ENCODE assay signal across 1 cellular context in genomic region chr19:5693195-5694166, GRCh38.
TF ChIP-seq lines count a peak whose summit lies in the region.

No MANE protein-coding gene starts in this region.

TF ChIP-seq in HepG2, 621 proteins besides CTCF, POLR2A, EP300 and RAD21 (continued from another document):
- TF ChIP-seq, protein P1, sequence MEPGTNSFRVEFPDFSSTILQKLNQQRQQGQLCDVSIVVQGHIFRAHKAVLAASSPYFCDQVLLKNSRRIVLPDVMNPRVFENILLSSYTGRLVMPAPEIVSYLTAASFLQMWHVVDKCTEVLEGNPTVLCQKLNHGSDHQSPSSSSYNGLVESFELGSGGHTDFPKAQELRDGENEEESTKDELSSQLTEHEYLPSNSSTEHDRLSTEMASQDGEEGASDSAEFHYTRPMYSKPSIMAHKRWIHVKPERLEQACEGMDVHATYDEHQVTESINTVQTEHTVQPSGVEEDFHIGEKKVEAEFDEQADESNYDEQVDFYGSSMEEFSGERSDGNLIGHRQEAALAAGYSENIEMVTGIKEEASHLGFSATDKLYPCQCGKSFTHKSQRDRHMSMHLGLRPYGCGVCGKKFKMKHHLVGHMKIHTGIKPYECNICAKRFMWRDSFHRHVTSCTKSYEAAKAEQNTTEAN (CRISPR knock-in tag; conservative IDR thresholded peaks at IDR 0.05), result no peak
- no peak for TF ChIP-seq THAP11 (CRISPR knock-in tag; IDR thresholded peaks at IDR 0.05)
- TF ChIP-seq ARNTL (CRISPR knock-in tag; IDR thresholded peaks at IDR 0.05), result no peak
- TF ChIP-seq ZNF674 (CRISPR knock-in tag; IDR thresholded peaks at IDR 0.05; ENCODE audit: low read depth), result no peak
- TF ChIP-seq TAF15 (IDR thresholded peaks at IDR 0.05; ENCODE audit: low read depth, low read length, poor library complexity, severe bottlenecking), result no peak
- peak; percentile 80 for TF ChIP-seq AGO1 (IDR thresholded peaks at IDR 0.05; ENCODE audit: low read depth, low read length, poor library complexity, severe bottlenecking)
- TF ChIP-seq ZNF710 (CRISPR knock-in tag; IDR thresholded peaks at IDR 0.05; ENCODE audit: borderline replicate concordance), result no peak
- TF ChIP-seq ZNF724P (CRISPR knock-in tag; IDR thresholded peaks at IDR 0.05; ENCODE audit: borderline replicate concordance), result no peak
- TF ChIP-seq ZBTB33 (CRISPR knock-in tag; IDR thresholded peaks at IDR 0.05), result peak; percentile 58; the same call in 1 of the 2 replicates
- no peak for TF ChIP-seq TCF7 (IDR thresholded peaks at IDR 0.05; ENCODE audit: low read depth)
- no peak for TF ChIP-seq NONO (IDR thresholded peaks at IDR 0.05)
- peak; percentile 36; the same call in 1 of the 2 replicates for TF ChIP-seq NONO (CRISPR knock-in tag; conservative IDR thresholded peaks at IDR 0.05)
- TF ChIP-seq HOXA3 (CRISPR knock-in tag; IDR thresholded peaks at IDR 0.05), result peak; percentile 15; the same call in 1 of the 2 replicates
- no peak for TF ChIP-seq ARHGAP35 (CRISPR knock-in tag; IDR thresholded peaks at IDR 0.05; ENCODE audit: borderline replicate concordance)
- TF ChIP-seq ZNF121 (CRISPR knock-in tag; IDR thresholded peaks at IDR 0.05), result no peak
- no peak for TF ChIP-seq CBX1 (IDR thresholded peaks at IDR 0.05; ENCODE audit: low read depth)
- TF ChIP-seq ZNF253 (CRISPR knock-in tag; IDR thresholded peaks at IDR 0.05; ENCODE audit: borderline replicate concordance), result 0 out of 2 replicates have a peak, but pooled peaks have one; percentile 42
- 0 out of 2 replicates have a peak, but pooled peaks have one; percentile 58 for TF ChIP-seq AKAP8 (CRISPR knock-in tag; IDR thresholded peaks at IDR 0.05)
- no peak for TF ChIP-seq ZNF562 (CRISPR knock-in tag; IDR thresholded peaks at IDR 0.05; ENCODE audit: borderline replicate concordance)
- TF ChIP-seq, protein P2, sequence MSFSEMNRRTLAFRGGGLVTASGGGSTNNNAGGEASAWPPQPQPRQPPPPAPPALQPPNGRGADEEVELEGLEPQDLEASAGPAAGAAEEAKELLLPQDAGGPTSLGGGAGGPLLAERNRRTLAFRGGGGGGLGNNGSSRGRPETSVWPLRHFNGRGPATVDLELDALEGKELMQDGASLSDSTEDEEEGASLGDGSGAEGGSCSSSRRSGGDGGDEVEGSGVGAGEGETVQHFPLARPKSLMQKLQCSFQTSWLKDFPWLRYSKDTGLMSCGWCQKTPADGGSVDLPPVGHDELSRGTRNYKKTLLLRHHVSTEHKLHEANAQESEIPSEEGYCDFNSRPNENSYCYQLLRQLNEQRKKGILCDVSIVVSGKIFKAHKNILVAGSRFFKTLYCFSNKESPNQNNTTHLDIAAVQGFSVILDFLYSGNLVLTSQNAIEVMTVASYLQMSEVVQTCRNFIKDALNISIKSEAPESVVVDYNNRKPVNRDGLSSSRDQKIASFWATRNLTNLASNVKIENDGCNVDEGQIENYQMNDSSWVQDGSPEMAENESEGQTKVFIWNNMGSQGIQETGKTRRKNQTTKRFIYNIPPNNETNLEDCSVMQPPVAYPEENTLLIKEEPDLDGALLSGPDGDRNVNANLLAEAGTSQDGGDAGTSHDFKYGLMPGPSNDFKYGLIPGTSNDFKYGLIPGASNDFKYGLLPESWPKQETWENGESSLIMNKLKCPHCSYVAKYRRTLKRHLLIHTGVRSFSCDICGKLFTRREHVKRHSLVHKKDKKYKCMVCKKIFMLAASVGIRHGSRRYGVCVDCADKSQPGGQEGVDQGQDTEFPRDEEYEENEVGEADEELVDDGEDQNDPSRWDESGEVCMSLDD (CRISPR knock-in tag; IDR thresholded peaks at IDR 0.05; ENCODE audit: borderline replicate concordance), result no peak
- TF ChIP-seq TFDP1 (CRISPR knock-in tag; IDR thresholded peaks at IDR 0.05; ENCODE audit: borderline replicate concordance), result no peak
- TF ChIP-seq ZNF260 (CRISPR knock-in tag; IDR thresholded peaks at IDR 0.05; ENCODE audit: borderline replicate concordance, low read depth), result no peak
- peak; percentile 41 for TF ChIP-seq ZNF687 (CRISPR knock-in tag; IDR thresholded peaks at IDR 0.05)
- TF ChIP-seq REXO4 (CRISPR knock-in tag; IDR thresholded peaks at IDR 0.05; ENCODE audit: borderline replicate concordance), result no peak
- 0 out of 2 replicates have a peak, but pooled peaks have one; percentile 42 for TF ChIP-seq HNRNPL (IDR thresholded peaks at IDR 0.05; ENCODE audit: low read depth, low read length)
- TF ChIP-seq ZNF598 (CRISPR knock-in tag; IDR thresholded peaks at IDR 0.05; ENCODE audit: borderline replicate concordance), result 0 out of 2 replicates have a peak, but pooled peaks have one; percentile 48
- no peak for TF ChIP-seq ZNF337 (CRISPR knock-in tag; IDR thresholded peaks at IDR 0.05; ENCODE audit: borderline replicate concordance, low read depth)
- no peak for TF ChIP-seq ZBTB8A (CRISPR knock-in tag; IDR thresholded peaks at IDR 0.05; ENCODE audit: borderline replicate concordance, low read depth)
- TF ChIP-seq NFKB2 (CRISPR knock-in tag; IDR thresholded peaks at IDR 0.05; ENCODE audit: borderline replicate concordance), result no peak
- TF ChIP-seq ZNF362 (CRISPR knock-in tag; IDR thresholded peaks at IDR 0.05; ENCODE audit: borderline replicate concordance), result no peak
- no peak for TF ChIP-seq HNRNPK (IDR thresholded peaks at IDR 0.05; ENCODE audit: low read depth, low read length, poor library complexity, severe bottlenecking)
- TF ChIP-seq MAX (IDR thresholded peaks at IDR 0.05), result no peak
- TF ChIP-seq, protein P3, sequence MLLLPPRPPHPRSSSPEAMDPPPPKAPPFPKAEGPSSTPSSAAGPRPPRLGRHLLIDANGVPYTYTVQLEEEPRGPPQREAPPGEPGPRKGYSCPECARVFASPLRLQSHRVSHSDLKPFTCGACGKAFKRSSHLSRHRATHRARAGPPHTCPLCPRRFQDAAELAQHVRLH (CRISPR knock-in tag; IDR thresholded peaks at IDR 0.05; ENCODE audit: borderline replicate concordance, low read depth), result no peak
- TF ChIP-seq TMF1 (CRISPR knock-in tag; IDR thresholded peaks at IDR 0.05; ENCODE audit: low read depth), result no peak
- no peak for TF ChIP-seq MAFK (conservative IDR thresholded peaks at IDR 0.05 in 1 of 2, IDR thresholded peaks at IDR 0.05 in 1 of 2; ENCODE audit: low read length in 2 of 2)
- TF ChIP-seq ZNF333 (CRISPR knock-in tag; IDR thresholded peaks at IDR 0.05; ENCODE audit: borderline replicate concordance), result 0 out of 2 replicates have a peak, but pooled peaks have one; percentile 5
- 0 out of 2 replicates have a peak, but pooled peaks have one; percentile 2 for TF ChIP-seq CBX5 (CRISPR knock-in tag; IDR thresholded peaks at IDR 0.05; ENCODE audit: borderline replicate concordance)
- TF ChIP-seq ZNF383 (CRISPR knock-in tag; IDR thresholded peaks at IDR 0.05; ENCODE audit: borderline replicate concordance), result no peak
- TF ChIP-seq ARNT2 (CRISPR knock-in tag; IDR thresholded peaks at IDR 0.05; ENCODE audit: low read depth), result no peak
- no peak for TF ChIP-seq ZNF136 (CRISPR knock-in tag; IDR thresholded peaks at IDR 0.05; ENCODE audit: low read depth)
- TF ChIP-seq ETV6 (CRISPR knock-in tag; conservative IDR thresholded peaks at IDR 0.05), result no peak
- TF ChIP-seq REPIN1 (CRISPR knock-in tag; IDR thresholded peaks at IDR 0.05; ENCODE audit: borderline replicate concordance, low read depth), result no peak
TF ChIP-seq in HepG2: peak in this region for 25.
